8 cellular contexts compared by ENCODE assay signal in genomic region chr22:20857838-20858614, GRCh38.
DNase-seq lines count a peak whose midpoint lies in the region; ATAC-seq lines count a peak whose summit lies in the region.

No MANE protein-coding gene starts in this region.

- peaks cover 0 to 24% (median 12%) of the 10 kb centered on the region in 11 experiments; a peak in 16 of 22 replicates for H3K36me3 ChIP-seq in BLaER1 treated with 17β-estradiol and CSF1 and Interleukin-3, amounts not matched to agents 10 nM and 100 nM

- peaks cover 41 to 80% (median 54%) of the 10 kb centered on the region in 10 experiments for H3K4me1 ChIP-seq in BLaER1 treated with 17β-estradiol and CSF1 and Interleukin-3, amounts not matched to agents 10 nM and 100 nM

- H3K9ac ChIP-seq in BLaER1 treated with 17β-estradiol and CSF1 and Interleukin-3, amounts not matched to agents 10 nM and 100 nM: peak overlapping the region; percentile 83 to 93 (median 90)

- peak overlapping the region; percentile 91 to 94 for H3K4me3 Mint-ChIP-seq in effector memory CD8-positive, alpha-beta T cell
- H3K4me3 Mint-ChIP-seq in memory B cell: peak overlapping the region; percentile 91

- peaks cover 46 to 65% (median 52%) of the 10 kb centered on the region in 11 experiments for H4K20me1 ChIP-seq in BLaER1 treated with 17β-estradiol and CSF1 and Interleukin-3, amounts not matched to agents 10 nM and 100 nM

- H3K36me3 Mint-ChIP-seq in effector memory CD8-positive, alpha-beta T cell (ENCODE audit: insufficient read depth): peaks cover 36% of the 10 kb centered on the region
- H3K36me3 Mint-ChIP-seq in memory B cell: peaks cover 2% of the 10 kb centered on the region

- H3K9me3 Mint-ChIP-seq in effector memory CD8-positive, alpha-beta T cell: no peaks in the 10 kb centered on the region
- H3K9me3 Mint-ChIP-seq in memory B cell: no peaks in the 10 kb centered on the region

- H3K27me3 ChIP-seq in BLaER1 treated with 17β-estradiol and CSF1 and Interleukin-3, amounts not matched to agents 10 nM and 100 nM: no peaks in the 10 kb centered on the region

- peaks cover 47 to 49% of the 10 kb centered on the region in 2 donors for H3K4me1 Mint-ChIP-seq in effector memory CD8-positive, alpha-beta T cell (ENCODE audit: low read depth in 2 of 2)
- H3K4me1 Mint-ChIP-seq in memory B cell: peaks cover 39% of the 10 kb centered on the region

- peak overlapping the region; percentile 92 to 93 for H3K27ac Mint-ChIP-seq in effector memory CD8-positive, alpha-beta T cell
- peak overlapping the region; percentile 93 for H3K27ac Mint-ChIP-seq in memory B cell

- H3K27ac ChIP-seq in BLaER1 treated with 17β-estradiol and CSF1 and Interleukin-3, amounts not matched to agents 10 nM and 100 nM: peak overlapping the region; percentile 77 to 91 (median 88)

- peak overlapping the region; percentile 78 to 94 (median 86) for H3K4me3 ChIP-seq in BLaER1 treated with 17β-estradiol and CSF1 and Interleukin-3, amounts not matched to agents 10 nM and 100 nM

- ATAC-seq in GM19372 (IDR thresholded peaks at IDR 0.05; ENCODE audit: low read depth, unreplicated experiment) (peak; percentile 40), HG03469 (IDR thresholded peaks at IDR 0.05; ENCODE audit: unreplicated experiment) (peak; percentile 21), memory B cell (ENCODE audit: low read depth) (peak; percentile 34)
- ATAC-seq in effector memory CD8-positive, alpha-beta T cell (replicated peaks): peak; percentile 57

- no peaks in the 10 kb centered on the region for H3K27me3 Mint-ChIP-seq in effector memory CD8-positive, alpha-beta T cell
- no peaks in the 10 kb centered on the region for H3K27me3 Mint-ChIP-seq in memory B cell

- DNase-seq in NCI-H82 (lab: John Stamatoyannopoulos, UW) (peak; percentile 94), memory B cell (ENCODE audit: low spot score in 2 of 2) (no peak)
- peak; percentile 70 to 81 for DNase-seq in activated CD8-positive, alpha-beta memory T cell treated with anti-CD3 and anti-CD28 coated beads for 4 hours (ENCODE audit: low read depth in 2 of 2)
- peak; percentile 66 to 73 (median 72) for DNase-seq in effector memory CD8-positive, alpha-beta T cell
- DNase-seq in stimulated activated CD4-positive, alpha-beta T cell treated with anti-CD3 and anti-CD28 coated beads, TNF-alpha, amount 100 ng/mL, for 48 hours (ENCODE audit: low read depth in 3 of 3): peak; percentile 67 to 80 (median 72)

- H3K9me3 ChIP-seq in BLaER1 treated with 17β-estradiol and CSF1 and Interleukin-3, amounts not matched to agents 10 nM and 100 nM (replicated peaks in 1 of 11): no peaks in the 10 kb centered on the region

- H3K4me2 ChIP-seq in BLaER1 treated with 17β-estradiol and CSF1 and Interleukin-3, amounts not matched to agents 10 nM and 100 nM: peak overlapping the region; percentile 78 to 97 (median 90)

Comparison
In these comparisons a context has a peak if more than half of its experiments do, and no peak if none do; other contexts are left out.
1. DNase-seq: peak in NCI-H82 (single experiment), activated CD8-positive, alpha-beta memory T cell treated with anti-CD3 and anti-CD28 coated beads for 4 hours (2 of 2), effector memory CD8-positive, alpha-beta T cell (3 of 3) and stimulated activated CD4-positive, alpha-beta T cell treated with anti-CD3 and anti-CD28 coated beads, TNF-alpha, amount 100 ng/mL, for 48 hours (3 of 3); none in memory B cell (0 of 2).
2. Peak in every context shown above with its lines, with median percentiles within 50 percentile points of each other: ATAC-seq.